ENCODE assay signal across 22 cellular contexts in the genomic region with DNA sequence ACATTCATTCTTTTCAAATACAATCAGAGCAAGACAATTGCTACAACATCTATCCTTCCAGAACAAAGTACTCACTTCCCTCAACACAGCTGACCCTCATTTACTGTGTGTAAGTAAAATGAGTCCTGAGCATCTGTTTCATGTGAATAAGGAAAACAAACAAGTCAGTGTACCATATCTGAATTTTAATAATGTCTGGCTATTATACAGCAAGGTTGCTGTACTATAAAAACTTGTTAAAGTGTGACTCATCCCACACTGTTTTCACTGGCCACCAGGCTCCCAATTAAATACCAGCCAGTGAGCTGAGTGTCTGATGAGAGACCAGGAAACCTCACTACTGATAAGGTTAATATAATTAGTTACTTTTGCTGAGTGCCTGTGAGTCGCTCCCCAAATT.
DNase-seq lines count a peak whose midpoint lies in the region; ATAC-seq and TF ChIP-seq lines count a peak whose summit lies in the region.
"Had no signal": no experiment of that assay in that cellular context is flagged by ENCODE, and none has a peak within 500 bp of the region (broad histone marks: within the 10 kb centered on the region; RNA-seq: fewer than 3 reads in every experiment).

No MANE protein-coding gene starts in this region.

- H3K36me3 Mint-ChIP-seq in T-helper 2 cell treated with Interferon-gamma antibody and Interleukin-4, amounts not matched to agents 5 μg/mL and 100 μg/mL, for 36 hours (ENCODE audit: low read depth): no peaks in the 10 kb centered on the region
- H3K36me3 Mint-ChIP-seq: naive thymus-derived CD8-positive, alpha-beta T cell; T-cell had no signal

- no peak for TF ChIP-seq EP300 in ovary (IDR thresholded peaks at IDR 0.05)

- TF ChIP-seq CTCF in C4-2B (conservative IDR thresholded peaks at IDR 0.05) (no peak), astrocyte of the cerebellum (IDR thresholded peaks at IDR 0.05; ENCODE audit: low read depth, low read length, missing control alignments) (peak; percentile 7), left lung (IDR thresholded peaks at IDR 0.05) (no peak), WERI-Rb-1 (IDR thresholded peaks at IDR 0.05; ENCODE audit: low read depth, low read length) (no peak), ovary (IDR thresholded peaks at IDR 0.05) (no peak)

- peak; percentile 84 for ATAC-seq in left lung
- ATAC-seq: body of pancreas; gastrocnemius medialis; naive thymus-derived CD8-positive, alpha-beta T cell; T-cell had no signal

- in situ Hi-C loops in astrocyte of the cerebellum (cut with HindIII; ENCODE audit: low sequenced_read_pairs): no loop called here

- peak overlapping the region; percentile 7; the same call in 1 of the 2 replicates for H3K27ac ChIP-seq in C4-2B
- no peak overlapping the region for H3K27ac ChIP-seq in left lung
- no peak overlapping the region for H3K27ac ChIP-seq in WERI-Rb-1
- H3K27ac ChIP-seq in ovary: no peak overlapping the region
- H3K27ac ChIP-seq: body of pancreas, coronary artery, gastrocnemius medialis, vagina had no signal

- no peaks in the 10 kb centered on the region for H3K4me1 ChIP-seq in left lung
- no peaks in the 10 kb centered on the region for H3K4me1 ChIP-seq in ovary (ENCODE audit: insufficient read depth)
- H3K4me1 ChIP-seq: body of pancreas, Caco-2, gastrocnemius medialis, vagina had no signal

- H3K4me3 Mint-ChIP-seq in T-helper 2 cell treated with Interferon-gamma antibody and Interleukin-4, amounts not matched to agents 5 μg/mL and 100 μg/mL, for 36 hours: no peak overlapping the region
- H3K4me3 Mint-ChIP-seq: naive thymus-derived CD8-positive, alpha-beta T cell; T-cell had no signal

- no peaks in the 10 kb centered on the region for H3K4me1 Mint-ChIP-seq in T-helper 2 cell treated with Interferon-gamma antibody and Interleukin-4, amounts not matched to agents 5 μg/mL and 100 μg/mL, for 36 hours (ENCODE audit: low read depth)
- H3K4me1 Mint-ChIP-seq: naive thymus-derived CD8-positive, alpha-beta T cell; T-cell had no signal

- H3K27ac Mint-ChIP-seq in T-helper 2 cell treated with Interferon-gamma antibody and Interleukin-4, amounts not matched to agents 5 μg/mL and 100 μg/mL, for 36 hours: no peak overlapping the region
- H3K27ac Mint-ChIP-seq: naive thymus-derived CD8-positive, alpha-beta T cell; T-cell had no signal

- TF ChIP-seq POLR2A in ovary (IDR thresholded peaks at IDR 0.05): no peak

- 4 to 19% (median 14%) methylated on average over 1 of the region's 1 CpG for WGBS in ovary, 3 donors

- H3K9me3 ChIP-seq in left lung: no peaks in the 10 kb centered on the region
- no peaks in the 10 kb centered on the region for H3K9me3 ChIP-seq in WERI-Rb-1 (ENCODE audit: severe bottlenecking)
- no peaks in the 10 kb centered on the region for H3K9me3 ChIP-seq in ovary
- H3K9me3 ChIP-seq: body of pancreas, Caco-2, gastrocnemius medialis, vagina had no signal

- H3K4me3 ChIP-seq in astrocyte of the cerebellum (ENCODE audit: low read depth, low read length) (no peak overlapping the region), left lung (no peak overlapping the region), WERI-Rb-1 (ENCODE audit: low read depth, low read length) (no peak overlapping the region), ovary (no peak overlapping the region)
- H3K4me3 ChIP-seq: body of pancreas, coronary artery, gastrocnemius medialis, vagina had no signal

- H3K9me3 Mint-ChIP-seq in T-helper 2 cell treated with Interferon-gamma antibody and Interleukin-4, amounts not matched to agents 5 μg/mL and 100 μg/mL, for 36 hours: no peaks in the 10 kb centered on the region
- H3K9me3 Mint-ChIP-seq: naive thymus-derived CD8-positive, alpha-beta T cell; T-cell had no signal

- intact Hi-C loops in left lung (cut with DNase I): no loop called here
- intact Hi-C loops in ovary (cut with DNase I): no loop called here

- H3K36me3 ChIP-seq in left lung (no peaks in the 10 kb centered on the region), WERI-Rb-1 (no peaks in the 10 kb centered on the region), ovary (no peaks in the 10 kb centered on the region)
- H3K36me3 ChIP-seq: gastrocnemius medialis, vagina had no signal

- peak; percentile 75 for DNase-seq in LoVo (ENCODE audit: low spot score)
- DNase-seq in astrocyte of the cerebellum (ENCODE audit: low read depth): no peak
- no peak for DNase-seq in left lung
- no peak for DNase-seq in activated effector memory CD4-positive, alpha-beta T cell treated with anti-CD3 and anti-CD28 coated beads, Interleukin-2, amount 50 U/mL, for 16 hours
- DNase-seq in T-helper 2 cell treated with Interferon-gamma antibody and Interleukin-4, amounts not matched to agents 5 μg/mL and 100 μg/mL, for 36 hours (ENCODE audit: low spot score): no peak
- no peak for DNase-seq in WERI-Rb-1
- no peak for DNase-seq in ovary
- DNase-seq: activated CD4-positive, alpha-beta T cell treated with anti-CD3 and anti-CD28 coated beads, Interleukin-2, amount 50 U/mL, for 1 hour; activated naive CD4-positive, alpha-beta T cell treated with anti-CD3 and anti-CD28 coated beads, Interleukin-2, amount 50 U/mL, for 16 hours; body of pancreas; Caco-2; gastrocnemius medialis; HCEC 1CT; KG1; naive thymus-derived CD8-positive, alpha-beta T cell; NCI-H2171; NCI-H82; stimulated activated CD4-positive, alpha-beta T cell treated with anti-CD3 and anti-CD28 coated beads, Interleukin-4, amount 100 ng/mL, for 4 hours; T-cell had no signal

- H3K27me3 ChIP-seq in left lung (no peaks in the 10 kb centered on the region), WERI-Rb-1 (ENCODE audit: insufficient read depth, low read depth, severe bottlenecking) (peaks cover 76% of the 10 kb centered on the region), ovary (no peaks in the 10 kb centered on the region)
- H3K27me3 ChIP-seq: body of pancreas, gastrocnemius medialis, vagina had no signal

- peaks cover 2% of the 10 kb centered on the region for H3K27me3 Mint-ChIP-seq in T-helper 2 cell treated with Interferon-gamma antibody and Interleukin-4, amounts not matched to agents 5 μg/mL and 100 μg/mL, for 36 hours (ENCODE audit: low read depth)
